ENCODE assay signal across 9 cellular contexts in the genomic region with DNA sequence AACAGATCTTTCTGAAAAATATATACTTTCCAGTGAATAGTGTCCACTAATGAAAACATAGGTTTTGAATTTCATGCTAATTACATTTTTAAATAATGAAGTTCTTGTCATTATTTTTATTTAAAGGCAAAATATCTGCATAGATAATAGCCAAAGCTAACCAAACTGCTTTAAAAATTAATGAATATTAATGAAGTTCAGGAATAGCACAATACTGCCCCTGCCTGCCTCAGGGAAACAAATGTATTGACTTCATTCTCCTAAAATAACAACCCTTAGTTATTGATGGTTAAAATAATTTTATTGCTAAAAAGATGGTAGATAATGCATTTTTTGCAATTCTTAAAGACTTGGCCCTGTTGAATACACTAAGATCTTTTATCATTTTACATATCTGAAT.
DNase-seq lines count a peak whose midpoint lies in the region; ATAC-seq and TF ChIP-seq lines count a peak whose summit lies in the region.
"Had no signal": no experiment of that assay in that cellular context is flagged by ENCODE, and none has a peak within 500 bp of the region (broad histone marks: within the 10 kb centered on the region; RNA-seq: fewer than 3 reads in every experiment).

No MANE protein-coding gene starts in this region.

- CTCF ChIA-PET in PC-3 (lab: Charles Lee): no interaction called here

- DNase-seq in left ventricle myocardium inferior (no peak), Right ventricle myocardium superior (no peak), PC-3 (no peak), foreskin keratinocyte (no peak), upper lobe of right lung (no peak), NCI-H2171 (lab: John Stamatoyannopoulos, UW) (no peak)
- DNase-seq in effector CD8-positive, alpha-beta T cell (lab: John Stamatoyannopoulos, UW): no peak

- peaks cover 78% of the 10 kb centered on the region for H3K4me1 ChIP-seq in left ventricle myocardium inferior
- peaks cover 16% of the 10 kb centered on the region for H3K4me1 ChIP-seq in PC-3 (ENCODE audit: insufficient read depth, low read length)
- peaks cover 15% of the 10 kb centered on the region for H3K4me1 ChIP-seq in foreskin keratinocyte
- peaks cover 28% of the 10 kb centered on the region for H3K4me1 ChIP-seq in upper lobe of right lung

- H4K20me1 ChIP-seq in PC-3 (ENCODE audit: low read length): no peaks in the 10 kb centered on the region
- H4K20me1 ChIP-seq: BLaER1 treated with 17β-estradiol and CSF1 and Interleukin-3, amounts not matched to agents 10 nM and 100 nM had no signal

- H3K36me3 ChIP-seq in left ventricle myocardium inferior (no peaks in the 10 kb centered on the region), PC-3 (ENCODE audit: low read depth, low read length) (no peaks in the 10 kb centered on the region), upper lobe of right lung (no peaks in the 10 kb centered on the region)
- H3K36me3 ChIP-seq: BLaER1 treated with 17β-estradiol and CSF1 and Interleukin-3, amounts not matched to agents 10 nM and 100 nM had no signal

- H3K4me3 ChIP-seq in left ventricle myocardium inferior (no peak overlapping the region), PC-3 (ENCODE audit: low read length) (no peak overlapping the region), upper lobe of right lung (no peak overlapping the region)
- H3K4me3 ChIP-seq: BLaER1 treated with 17β-estradiol and CSF1 and Interleukin-3, amounts not matched to agents 10 nM and 100 nM had no signal

- H3K27me3 ChIP-seq in left ventricle myocardium inferior (ENCODE audit: low read depth): no peaks in the 10 kb centered on the region
- no peaks in the 10 kb centered on the region for H3K27me3 ChIP-seq in PC-3 (ENCODE audit: low read length)
- H3K27me3 ChIP-seq in foreskin keratinocyte: no peaks in the 10 kb centered on the region
- no peaks in the 10 kb centered on the region for H3K27me3 ChIP-seq in upper lobe of right lung
- H3K27me3 ChIP-seq: BLaER1 treated with 17β-estradiol and CSF1 and Interleukin-3, amounts not matched to agents 10 nM and 100 nM had no signal

- BruUV-seq in PC-3 (replicated peaks; lab: Mats Ljungman, UMichigan): no TSS peak

- peak overlapping the region; percentile 99 for H3K27ac ChIP-seq in left ventricle myocardium inferior (replicated peaks)
- H3K27ac ChIP-seq in PC-3 (ENCODE audit: low read length): no peak overlapping the region
- no peak overlapping the region for H3K27ac ChIP-seq in foreskin keratinocyte
- no peak overlapping the region for H3K27ac ChIP-seq in upper lobe of right lung
- H3K27ac ChIP-seq: BLaER1 treated with 17β-estradiol and CSF1 and Interleukin-3, amounts not matched to agents 10 nM and 100 nM had no signal

- H3K9me3 ChIP-seq in left ventricle myocardium inferior (replicated peaks) (no peaks in the 10 kb centered on the region), PC-3 (ENCODE audit: low read length) (no peaks in the 10 kb centered on the region), upper lobe of right lung (no peaks in the 10 kb centered on the region)
- H3K9me3 ChIP-seq: BLaER1 treated with 17β-estradiol and CSF1 and Interleukin-3, amounts not matched to agents 10 nM and 100 nM had no signal

- intact Hi-C loops in left ventricle myocardium inferior (cut with micrococcal nuclease): loop anchor here (5.0 to 10.0 kb wide), 2 partner anchors 120 to 347 kb away; partner anchors contain the start of gene ATG10
- intact Hi-C loops in Right ventricle myocardium superior (cut with DNase I): no loop called here
- intact Hi-C loops in PC-3 (cut with micrococcal nuclease): loop anchor here (5.0 kb wide), 4 partner anchors 118 to 1753 kb away; partner anchors contain the start of gene ATG10
- intact Hi-C loops in upper lobe of right lung (cut with DNase I): loop anchor here (5.0 to 10.0 kb wide), 3 partner anchors 67 to 340 kb away; partner anchors contain the start of gene SSBP2

- no peaks in the 10 kb centered on the region for H3K79me2 ChIP-seq in PC-3 (ENCODE audit: low read length)

- no peak overlapping the region for H3K9ac ChIP-seq in PC-3 (ENCODE audit: low read length)
- H3K9ac ChIP-seq: BLaER1 treated with 17β-estradiol and CSF1 and Interleukin-3, amounts not matched to agents 10 nM and 100 nM had no signal

- peak; percentile 37 for TF ChIP-seq CTCF in left ventricle myocardium inferior (IDR thresholded peaks at IDR 0.05; ENCODE audit: borderline replicate concordance)
- peak; percentile 50 for TF ChIP-seq CTCF in PC-3 (conservative IDR thresholded peaks at IDR 0.05; ENCODE audit: low read depth, low read length)
- TF ChIP-seq CTCF in foreskin keratinocyte (conservative IDR thresholded peaks at IDR 0.05): peak; percentile 47
- peak; percentile 32 for TF ChIP-seq CTCF in upper lobe of right lung (IDR thresholded peaks at IDR 0.05)

- H3F3A ChIP-seq in PC-3 (ENCODE audit: low read length, unreplicated experiment): no peaks in the 10 kb centered on the region

- ATAC-seq in Right ventricle myocardium superior (ENCODE audit: poor library complexity) (no peak), PC-3 (no peak), foreskin keratinocyte (no peak), upper lobe of right lung (no peak), GM21576 (IDR thresholded peaks at IDR 0.05; ENCODE audit: unreplicated experiment) (no peak)

- no peak overlapping the region for H3K4me2 ChIP-seq in PC-3 (ENCODE audit: low read length)

- POLR2A ChIA-PET in PC-3 (lab: Charles Lee; ENCODE audit: unreplicated experiment): no interaction called here

- H2AFZ ChIP-seq in PC-3 (ENCODE audit: low read length): no peak overlapping the region

- H3K9me2 ChIP-seq in PC-3 (replicated peaks; ENCODE audit: low read length): no peaks in the 10 kb centered on the region
